In genomic region chr14:60642790-60643397, GRCh38 we compare ENCODE assay signal across 17 cellular contexts. TPM values are rescaled to one million over a fixed set of nuclear protein-coding genes. Genes with fewer than 3 reads are reported as not detected.
DNase-seq lines count a peak whose midpoint lies in the region; ATAC-seq, FAIRE-seq and TF ChIP-seq lines count a peak whose summit lies in the region.
"Had no signal": no experiment of that assay in that cellular context is flagged by ENCODE, and none has a peak within 500 bp of the region (broad histone marks: within the 10 kb centered on the region; RNA-seq: fewer than 3 reads in every experiment).

No MANE protein-coding gene starts in this region.

- H3K9ac ChIP-seq in HUES48 (ENCODE audit: low read depth, low read length) (no peak overlapping the region), H1 (replicated peaks in 1 of 4; ENCODE audit: extremely low read depth in 1 of 4, low read depth in 3 of 4, low read length in 3 of 4) (no peak overlapping the region)

- H3K23ac ChIP-seq in H1 (ENCODE audit: insufficient read length), result no peak overlapping the region

- H3K9me3 Mint-ChIP-seq in CD4-positive, alpha-beta memory T cell, result peaks cover 0 to 5% (median 0%) of the 10 kb centered on the region in 8 donors
- H3K9me3 Mint-ChIP-seq in osteocyte (ENCODE audit: unreplicated experiment), result no peaks in the 10 kb centered on the region
- H3K9me3 Mint-ChIP-seq in CD14-positive monocyte, result peaks cover 0 to 40% (median 17%) of the 10 kb centered on the region in 7 donors
- H3K9me3 Mint-ChIP-seq: activated T-helper 2 cell treated with anti-CD3 and anti-CD28 coated beads, Interferon-gamma antibody, Interleukin-2, Interleukin-4, amounts not matched to agents 10 μg/mL and 5 μg/mL and 100 μg/mL, durations not matched to agents 14 hours and 24 hours and 36 hours had no signal

- POLR2A ChIA-PET in CD4-positive, alpha-beta memory T cell (lab: Charles Lee; ENCODE audit: partially characterized antibody), result no interaction called here
- POLR2A ChIA-PET in H1 (lab: Charles Lee; ENCODE audit: partially characterized antibody), result interaction anchor here (0.6 to 6.5 kb wide), 3 partner anchors 12 to 563 kb away, joined by 3 to 55 read pairs (median 5); no protein-coding TSS in a partner anchor

- H2AK5ac ChIP-seq in H1 (ENCODE audit: low read depth, low read length), result no peak overlapping the region

- no peak for TF ChIP-seq RAD21 in H1 (IDR thresholded peaks at IDR 0.05 in 1 of 2, conservative IDR thresholded peaks at IDR 0.05 in 1 of 2; ENCODE audit: low read depth in 2 of 2, low read length in 2 of 2)

- intact Hi-C loops in CD4-positive, alpha-beta memory T cell (cut with micrococcal nuclease), result no loop called here
- intact Hi-C loops in body of pancreas (cut with DNase I), result no loop called here
- intact Hi-C loops in CD14-positive monocyte (cut with micrococcal nuclease), result no loop called here

- no peak overlapping the region for H3K27ac ChIP-seq in CD4-positive, alpha-beta memory T cell (ENCODE audit: low read depth, low read length)
- H3K27ac ChIP-seq in HUES48 (ENCODE audit: low read depth, low read length) (no peak overlapping the region), H1 (ENCODE audit: low read depth, low read length) (no peak overlapping the region), body of pancreas (no peak overlapping the region)
- H3K27ac ChIP-seq: esophagus squamous epithelium, neutrophil, VCaP had no signal

- no peak for DNase-seq in CD4-positive, alpha-beta memory T cell
- DNase-seq in H1 (ENCODE audit: low read depth in 1 of 2, low spot score in 2 of 2), result peak in 1 of 2 experiments; percentile 63
- DNase-seq in osteocyte (ENCODE audit: extremely low spot score, unreplicated experiment), result no peak
- DNase-seq in SIG-M5 (lab: John Stamatoyannopoulos, UW), result no peak
- DNase-seq in body of pancreas, result no peak
- DNase-seq in CD14-positive monocyte (ENCODE audit: low spot score), result no peak
- DNase-seq: cerebellar nuclear complex; esophagus squamous epithelium; immature natural killer cell; NCI-H1417 treated with DMSO at 0.1 percent for 48 hours; NCI-H69; SHP77; stimulated activated naive CD4-positive, alpha-beta T cell had no signal

- H3K4me2 ChIP-seq in H1 (ENCODE audit: insufficient read depth in 1 of 2, low read depth in 2 of 2, low read length in 2 of 2), result peak overlapping the region; percentile 71 to 73

- peaks cover 5 to 14% of the 10 kb centered on the region in 2 experiments for H4K20me1 ChIP-seq in H1 (replicated peaks in 1 of 2; ENCODE audit: control insufficient read depth in 1 of 2, insufficient read depth in 2 of 2, low read length in 2 of 2)

- no peaks in the 10 kb centered on the region for H3K9me3 ChIP-seq in CD4-positive, alpha-beta memory T cell (ENCODE audit: control insufficient read depth in 1 of 2, low read length in 2 of 2)
- H3K9me3 ChIP-seq in HUES48 (ENCODE audit: control insufficient read depth, insufficient read depth, low read length) (no peaks in the 10 kb centered on the region), H1 (ENCODE audit: insufficient read depth in 2 of 2, low read depth in 1 of 2, low read length in 1 of 2) (no peaks in the 10 kb centered on the region), body of pancreas (no peaks in the 10 kb centered on the region)
- H3K9me3 ChIP-seq: esophagus squamous epithelium, neutrophil had no signal

- no peak for TF ChIP-seq EP300 in H1 (IDR thresholded peaks at IDR 0.05; ENCODE audit: borderline replicate concordance in 1 of 2, low read depth in 2 of 2, low read length in 2 of 2)

- peaks cover 77 to 78% of the 10 kb centered on the region in 2 donors for H3K27me3 Mint-ChIP-seq in CD4-positive, alpha-beta memory T cell
- H3K27me3 Mint-ChIP-seq in osteocyte (ENCODE audit: unreplicated experiment), result no peaks in the 10 kb centered on the region
- H3K27me3 Mint-ChIP-seq in CD14-positive monocyte (ENCODE audit: low read depth in 3 of 3), result peaks cover 96 to 98% (median 96%) of the 10 kb centered on the region in 3 donors

- no peak overlapping the region for H2BK120ac ChIP-seq in H1 (replicated peaks; ENCODE audit: low read depth, low read length)

- peaks cover 0 to 1% of the 10 kb centered on the region in 2 donors for H3K36me3 Mint-ChIP-seq in CD4-positive, alpha-beta memory T cell
- H3K36me3 Mint-ChIP-seq in osteocyte (ENCODE audit: unreplicated experiment) (peaks cover 92% of the 10 kb centered on the region), CD14-positive monocyte (peaks cover 3 to 14% of the 10 kb centered on the region in 2 donors)
- H3K36me3 Mint-ChIP-seq: immature natural killer cell had no signal

- ATAC-seq in body of pancreas, result no peak

- no peaks in the 10 kb centered on the region for H3K79me2 ChIP-seq in H1 (ENCODE audit: control insufficient read depth in 1 of 2, insufficient read depth in 2 of 2, low read length in 2 of 2)

- H3K23me2 ChIP-seq in H1 (ENCODE audit: low read depth, low read length), result peaks cover 4% of the 10 kb centered on the region; the same call in 1 of the 2 replicates

- TF ChIP-seq CTCF in H1 (IDR thresholded peaks at IDR 0.05; ENCODE audit: control extremely low read depth in 1 of 3, insufficient read depth in 1 of 3, low read depth in 1 of 3, low read length in 3 of 3), result no peak
- no peak for TF ChIP-seq CTCF in osteocyte (IDR thresholded peaks at IDR 0.05)
- no peak for TF ChIP-seq CTCF in body of pancreas (IDR thresholded peaks at IDR 0.05)
- no peak for TF ChIP-seq CTCF in CD14-positive monocyte (IDR thresholded peaks at IDR 0.05)

- no peak overlapping the region for H2BK15ac ChIP-seq in H1 (ENCODE audit: low read length)

- no peaks in the 10 kb centered on the region for H3K36me3 ChIP-seq in CD4-positive, alpha-beta memory T cell (ENCODE audit: insufficient read depth, low read length)
- H3K36me3 ChIP-seq in HUES48 (ENCODE audit: control insufficient read depth, insufficient read depth, low read length), result no peaks in the 10 kb centered on the region
- peaks cover 0 to 2% (median 0%) of the 10 kb centered on the region in 4 experiments; a peak in 1 of 8 replicates for H3K36me3 ChIP-seq in H1 (ENCODE audit: control insufficient read depth in 2 of 4, insufficient read depth in 4 of 4, low read length in 3 of 4)
- H3K36me3 ChIP-seq in body of pancreas (replicated peaks in 1 of 2; ENCODE audit: insufficient read depth in 1 of 2, low read depth in 2 of 2), result no peaks in the 10 kb centered on the region
- H3K36me3 ChIP-seq: esophagus squamous epithelium, neutrophil had no signal

- no peaks in the 10 kb centered on the region for H3K79me1 ChIP-seq in H1 (ENCODE audit: low read depth, low read length)

- H3K56ac ChIP-seq in H1 (replicated peaks; ENCODE audit: insufficient read length, low read depth, low read length), result no peak overlapping the region

- H4K91ac ChIP-seq in H1 (replicated peaks; ENCODE audit: insufficient read length, low read length), result no peak overlapping the region

- H3K4me1 ChIP-seq in CD4-positive, alpha-beta memory T cell (ENCODE audit: insufficient read depth, low read length), result peaks cover 29% of the 10 kb centered on the region
- H3K4me1 ChIP-seq in HUES48 (ENCODE audit: control insufficient read depth, insufficient read depth, low read length) (peaks cover 84% of the 10 kb centered on the region), H1 (replicated peaks in 1 of 4; ENCODE audit: control insufficient read depth in 3 of 4, insufficient read depth in 4 of 4, low read length in 3 of 4) (peaks cover 17 to 44% (median 26%) of the 10 kb centered on the region in 4 experiments), body of pancreas (peaks cover 35% of the 10 kb centered on the region)

- 2% methylated on average over 34 of the region's 34 CpGs; no CpG with 5 or more reads in 1 of the 2 experiments for WGBS in H1 (ENCODE audit: extremely low coverage in 1 of 2, insufficient coverage in 1 of 2, insufficient read length in 1 of 2, insufficient replicate concordance in 2 of 2, low coverage in 1 of 2, low lambda C conversion rate in 2 of 2, missing lambda C conversion rate in 1 of 2), 2 experiments
- 8 to 16% methylated on average over 13 to 34 of the region's 34 CpGs for whole genome bisulfite sequencing in body of pancreas, 2 donors

- no peak overlapping the region for H3K27ac Mint-ChIP-seq in CD4-positive, alpha-beta memory T cell
- H3K27ac Mint-ChIP-seq in osteocyte (ENCODE audit: unreplicated experiment), result peak overlapping the region; percentile 99
- no peak overlapping the region for H3K27ac Mint-ChIP-seq in CD14-positive monocyte
- H3K27ac Mint-ChIP-seq: activated T-helper 2 cell treated with anti-CD3 and anti-CD28 coated beads, Interferon-gamma antibody, Interleukin-2, Interleukin-4, amounts not matched to agents 10 μg/mL and 5 μg/mL and 100 μg/mL, durations not matched to agents 14 hours and 24 hours and 36 hours; immature natural killer cell had no signal

- no peak overlapping the region for H2BK20ac ChIP-seq in H1 (ENCODE audit: low read length)

- H4K8ac ChIP-seq in H1 (ENCODE audit: extremely low read depth, insufficient read depth, low read length), result peak overlapping the region; percentile 8; the same call in 1 of the 2 replicates

- FAIRE-seq in H1 (lab: Jason Lieb, UNC), result no peak

- H2BK12ac ChIP-seq in H1 (ENCODE audit: low read depth, low read length), result peak overlapping the region; percentile 87; the same call in 1 of the 2 replicates

- no peak for TF ChIP-seq POLR2A in H1 (IDR thresholded peaks at IDR 0.05; ENCODE audit: control extremely low read depth in 1 of 2, low read depth in 2 of 2, low read length in 2 of 2)
- TF ChIP-seq POLR2A in body of pancreas (IDR thresholded peaks at IDR 0.05), result no peak

- no peak overlapping the region for H4K5ac ChIP-seq in H1 (ENCODE audit: insufficient read length, low read depth, low read length)

- H3K4ac ChIP-seq in H1 (replicated peaks; ENCODE audit: insufficient read length, low read depth, low read length), result no peak overlapping the region

- peak overlapping the region in 5 of 8 donors; percentile 10 to 60 (median 52) for H3K4me3 Mint-ChIP-seq in CD4-positive, alpha-beta memory T cell
- H3K4me3 Mint-ChIP-seq in osteocyte (ENCODE audit: unreplicated experiment) (peak overlapping the region; percentile 99), CD14-positive monocyte (peak overlapping the region in 1 of 2 donors; percentile 83)
- H3K4me3 Mint-ChIP-seq: immature natural killer cell had no signal

- peaks cover 14 to 49% (median 31%) of the 10 kb centered on the region in 4 donors for H3K4me1 Mint-ChIP-seq in CD4-positive, alpha-beta memory T cell
- H3K4me1 Mint-ChIP-seq in osteocyte (ENCODE audit: unreplicated experiment), result peaks cover 61% of the 10 kb centered on the region
- peaks cover 29% of the 10 kb centered on the region for H3K4me1 Mint-ChIP-seq in CD14-positive monocyte

- 0 out of 2 replicates have a peak overlapping the region, but pooled peaks have one; percentile 64 for H2AFZ ChIP-seq in H1 (ENCODE audit: low read length)

- H3K14ac ChIP-seq in H1 (ENCODE audit: insufficient read length), result no peak overlapping the region

- H2BK5ac ChIP-seq in H1 (ENCODE audit: low read depth, low read length), result no peak overlapping the region

- H3K18ac ChIP-seq in H1 (ENCODE audit: extremely low read depth, low read length), result peak overlapping the region; percentile 65; the same call in 1 of the 2 replicates

- H3K4me3 ChIP-seq in CD4-positive, alpha-beta memory T cell (ENCODE audit: low read length in 2 of 2), result no peak overlapping the region
- H3K4me3 ChIP-seq in HUES48 (ENCODE audit: low read depth, low read length), result peak overlapping the region; percentile 38; the same call in 1 of the 2 replicates
- peak overlapping the region in 3 of 4 experiments; percentile 15 to 52 (median 29); a peak in 6 of 8 replicates for H3K4me3 ChIP-seq in H1 (ENCODE audit: extremely low read depth in 1 of 4, insufficient read depth in 2 of 4, low read depth in 3 of 4, low read length in 4 of 4)
- no peak overlapping the region for H3K4me3 ChIP-seq in body of pancreas

- H3K27me3 ChIP-seq in CD4-positive, alpha-beta memory T cell (ENCODE audit: insufficient read depth, low read length), result peaks cover 87% of the 10 kb centered on the region
- peaks cover 100% of the 10 kb centered on the region for H3K27me3 ChIP-seq in HUES48 (ENCODE audit: control insufficient read depth, insufficient read depth, low read length)
- H3K27me3 ChIP-seq in H1 (replicated peaks in 1 of 4; ENCODE audit: control insufficient read depth in 3 of 4, extremely low read depth in 1 of 4, insufficient read depth in 3 of 4, low read length in 3 of 4), result peaks cover 66 to 100% (median 82%) of the 10 kb centered on the region in 4 experiments
- H3K27me3 ChIP-seq in body of pancreas, result peaks cover 11 to 77% of the 10 kb centered on the region in 2 donors

- CTCF ChIA-PET in CD4-positive, alpha-beta memory T cell (lab: Charles Lee; ENCODE audit: partially characterized antibody), result no interaction called here
- CTCF ChIA-PET in H1 (lab: Charles Lee; ENCODE audit: partially characterized antibody), result interaction anchor here (0.6 to 5.9 kb wide), 7 partner anchors 10 to 611 kb away, joined by 3 to 34 read pairs (median 5); no protein-coding TSS in a partner anchor

RNA-seq across cellular contexts. Expression of gene SIX1, which starts 6.4 kb away (rescaled TPM):
- total RNA-seq in CD4-positive, alpha-beta memory T cell, result not detected
- polyA plus RNA-seq in CD4-positive, alpha-beta memory T cell, result not detected
- 0.46 and 0.69 TPM in 2 replicates for total RNA-seq in H1 (2021; fragmentation: NEBNext Ultra II Directional; extraction: Animal tissue kit (Norgen Biotek cat#: 25700))
- polyA plus RNA-seq in H1 (2011; rRNA removed) (0.03 and 0.11 TPM in 2 replicates), CD14-positive monocyte (not detected)
- 0.09 TPM for polyA plus RNA-seq in H1 (2011; cell fraction: cytosol; rRNA removed)
- 0.09 TPM for polyA plus RNA-seq in H1 (2011; cell fraction: nucleus; rRNA removed)
- 0.04 to 0.16 TPM in 2 of 4 replicates, not detected in the others for polyA plus RNA-seq in H1 (2012, experiment 1 of 2)
- polyA plus RNA-seq in H1 (2012, experiment 2 of 2), result 0.07 TPM
- 0.45 TPM for polyA plus RNA-seq in H1 (2013, experiment 1 of 2)
- polyA plus RNA-seq in H1 (2013, experiment 2 of 2), result 0.48 TPM
- polyA minus RNA-seq in H1 (2011; rRNA and poly(A)+ RNA removed), result 0.17 and 0.19 TPM in 2 replicates
- polyA minus RNA-seq in H1 (2011; cell fraction: cytosol; rRNA and poly(A)+ RNA removed), result not detected
- polyA minus RNA-seq in H1 (2011; cell fraction: nucleus; rRNA and poly(A)+ RNA removed), result 0.50 TPM
- total RNA-seq in osteocyte (339 and 340 TPM in 2 replicates), body of pancreas (under 1 TPM in 1 of 2 donors, not detected in 1; 0.33 TPM)
- polyA plus RNA-seq: immature natural killer cell had no signal

Comparison
In these comparisons a context has a peak if more than half of its experiments do, and no peak if none do; other contexts are left out.
1. H3K4me3 ChIP-seq: peak in HUES48 (single experiment) and H1 (3 of 4); none in CD4-positive, alpha-beta memory T cell (0 of 2) and body of pancreas (0 of 2).
2. RNA of gene SIX1, which starts 6.4 kb away (total RNA-seq): 339 to 340 TPM in osteocyte; 0.46 to 0.69 TPM in H1, 0.33 TPM in body of pancreas and not detected in CD4-positive, alpha-beta memory T cell; every median in the first group is over 100 times any median in the second.